ENCODE assay signal across 1 cellular context in the genomic region with DNA sequence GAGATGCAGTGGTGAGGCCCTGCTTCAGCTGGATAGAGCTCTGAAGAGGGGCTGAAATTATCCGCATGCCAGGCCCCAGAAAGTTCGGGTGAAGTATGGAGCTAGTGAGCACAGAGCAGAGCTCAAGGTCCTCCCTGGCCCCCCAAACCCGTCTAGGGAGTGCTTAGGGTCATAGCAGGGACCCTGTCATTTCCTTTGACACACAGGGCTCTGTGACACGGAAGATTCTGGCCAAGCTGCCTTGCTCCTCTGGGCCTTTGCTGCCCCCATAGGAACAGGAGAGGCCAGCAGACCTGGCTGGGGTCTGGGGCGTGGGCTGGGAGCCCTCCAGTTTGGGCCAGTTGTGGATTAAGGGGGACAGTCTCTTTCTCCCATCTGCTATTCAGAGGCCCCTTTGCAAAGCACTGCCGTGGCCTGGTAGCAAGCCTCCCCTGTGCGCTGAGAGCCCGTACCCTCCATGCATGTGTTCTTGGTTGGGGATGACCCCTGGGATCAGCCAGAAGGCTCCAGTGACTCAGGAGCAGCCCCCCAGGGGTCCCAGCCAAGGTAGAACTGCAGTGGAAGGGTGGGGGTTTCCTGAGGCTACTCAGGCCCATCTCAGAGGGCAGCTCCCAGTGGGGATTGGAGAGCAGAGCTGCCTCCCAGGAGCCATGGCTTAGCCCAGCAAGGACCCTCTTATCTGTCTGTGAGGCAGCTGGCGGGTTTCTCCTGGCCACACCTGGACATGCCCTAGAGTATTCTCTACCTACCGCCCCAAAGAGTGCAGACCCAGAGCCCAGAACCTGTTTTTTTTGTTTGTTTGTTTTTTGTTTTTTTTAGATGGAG.
TF ChIP-seq lines count a peak whose summit lies in the region.

No MANE protein-coding gene starts in this region.

TF ChIP-seq in HepG2, 621 proteins besides CTCF, POLR2A, EP300 and RAD21:
- no peak for TF ChIP-seq KLF13 (CRISPR knock-in tag; IDR thresholded peaks at IDR 0.05)
- TF ChIP-seq ZNF546 (CRISPR knock-in tag; conservative IDR thresholded peaks at IDR 0.05): no peak
- TF ChIP-seq ZNF20 (CRISPR knock-in tag; IDR thresholded peaks at IDR 0.05): no peak
- no peak for TF ChIP-seq SUZ12 (IDR thresholded peaks at IDR 0.05; ENCODE audit: low read depth, low read length)
- TF ChIP-seq, protein P1, sequence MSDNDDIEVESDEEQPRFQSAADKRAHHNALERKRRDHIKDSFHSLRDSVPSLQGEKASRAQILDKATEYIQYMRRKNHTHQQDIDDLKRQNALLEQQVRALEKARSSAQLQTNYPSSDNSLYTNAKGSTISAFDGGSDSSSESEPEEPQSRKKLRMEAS (IDR thresholded peaks at IDR 0.05): no peak
- no peak for TF ChIP-seq ZNF557 (CRISPR knock-in tag; IDR thresholded peaks at IDR 0.05)
- no peak for TF ChIP-seq CENPX (CRISPR knock-in tag; IDR thresholded peaks at IDR 0.05)
- TF ChIP-seq PAWR (CRISPR knock-in tag; IDR thresholded peaks at IDR 0.05; ENCODE audit: borderline replicate concordance): no peak
- TF ChIP-seq PATZ1 (CRISPR knock-in tag; IDR thresholded peaks at IDR 0.05): no peak
- no peak for TF ChIP-seq FOXA1 (IDR thresholded peaks at IDR 0.05)
- no peak for TF ChIP-seq FOXA1 (CRISPR knock-in tag; IDR thresholded peaks at IDR 0.05)
- no peak for TF ChIP-seq ATF1 (CRISPR knock-in tag; IDR thresholded peaks at IDR 0.05)
- TF ChIP-seq, protein P2, sequence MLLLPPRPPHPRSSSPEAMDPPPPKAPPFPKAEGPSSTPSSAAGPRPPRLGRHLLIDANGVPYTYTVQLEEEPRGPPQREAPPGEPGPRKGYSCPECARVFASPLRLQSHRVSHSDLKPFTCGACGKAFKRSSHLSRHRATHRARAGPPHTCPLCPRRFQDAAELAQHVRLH (CRISPR knock-in tag; IDR thresholded peaks at IDR 0.05; ENCODE audit: borderline replicate concordance, low read depth): no peak
- TF ChIP-seq GMEB2 (CRISPR knock-in tag; IDR thresholded peaks at IDR 0.05; ENCODE audit: low read depth): no peak
- TF ChIP-seq BRCA1 (CRISPR knock-in tag; IDR thresholded peaks at IDR 0.05): no peak
- no peak for TF ChIP-seq TOPORS (CRISPR knock-in tag; IDR thresholded peaks at IDR 0.05)
- TF ChIP-seq, protein P3, sequence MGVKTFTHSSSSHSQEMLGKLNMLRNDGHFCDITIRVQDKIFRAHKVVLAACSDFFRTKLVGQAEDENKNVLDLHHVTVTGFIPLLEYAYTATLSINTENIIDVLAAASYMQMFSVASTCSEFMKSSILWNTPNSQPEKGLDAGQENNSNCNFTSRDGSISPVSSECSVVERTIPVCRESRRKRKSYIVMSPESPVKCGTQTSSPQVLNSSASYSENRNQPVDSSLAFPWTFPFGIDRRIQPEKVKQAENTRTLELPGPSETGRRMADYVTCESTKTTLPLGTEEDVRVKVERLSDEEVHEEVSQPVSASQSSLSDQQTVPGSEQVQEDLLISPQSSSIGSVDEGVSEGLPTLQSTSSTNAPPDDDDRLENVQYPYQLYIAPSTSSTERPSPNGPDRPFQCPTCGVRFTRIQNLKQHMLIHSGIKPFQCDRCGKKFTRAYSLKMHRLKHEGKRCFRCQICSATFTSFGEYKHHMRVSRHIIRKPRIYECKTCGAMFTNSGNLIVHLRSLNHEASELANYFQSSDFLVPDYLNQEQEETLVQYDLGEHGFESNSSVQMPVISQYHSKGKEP (CRISPR knock-in tag; IDR thresholded peaks at IDR 0.05): no peak
- TF ChIP-seq, protein P4, sequence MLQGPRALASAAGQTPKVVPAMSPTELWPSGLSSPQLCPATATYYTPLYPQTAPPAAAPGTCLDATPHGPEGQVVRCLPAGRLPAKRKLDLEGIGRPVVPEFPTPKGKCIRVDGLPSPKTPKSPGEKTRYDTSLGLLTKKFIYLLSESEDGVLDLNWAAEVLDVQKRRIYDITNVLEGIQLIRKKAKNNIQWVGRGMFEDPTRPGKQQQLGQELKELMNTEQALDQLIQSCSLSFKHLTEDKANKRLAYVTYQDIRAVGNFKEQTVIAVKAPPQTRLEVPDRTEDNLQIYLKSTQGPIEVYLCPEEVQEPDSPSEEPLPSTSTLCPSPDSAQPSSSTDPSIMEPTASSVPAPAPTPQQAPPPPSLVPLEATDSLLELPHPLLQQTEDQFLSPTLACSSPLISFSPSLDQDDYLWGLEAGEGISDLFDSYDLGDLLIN (CRISPR knock-in tag; IDR thresholded peaks at IDR 0.05; ENCODE audit: borderline replicate concordance): no peak
TF ChIP-seq in HepG2: peak in this region for 0.
